Comparison of ENCODE assay signal across 22 cellular contexts in genomic region chr3:193851416-193851815, GRCh38.
DNase-seq lines count a peak whose midpoint lies in the region; ATAC-seq, FAIRE-seq and TF ChIP-seq lines count a peak whose summit lies in the region.
"Had no signal": no experiment of that assay in that cellular context is flagged by ENCODE, and none has a peak within 500 bp of the region (broad histone marks: within the 10 kb centered on the region; RNA-seq: fewer than 3 reads in every experiment).

No MANE protein-coding gene starts in this region.

- no peak overlapping the region for H3K27ac Mint-ChIP-seq in activated T-cell treated with anti-CD3 and anti-CD28 coated beads, Interleukin-2, amount 50 U/mL, for 24 hours
- H3K27ac Mint-ChIP-seq: activated CD4-positive, alpha-beta T cell treated with anti-CD3 and anti-CD28 coated beads, Interleukin-2, amount 10 ng/mL, durations not matched to agents 7 days and 5 days; activated naive CD8-positive, alpha-beta T cell treated with anti-CD3 and anti-CD28 coated beads, Interleukin-2, amount 50 U/mL, for 24 hours; naive thymus-derived CD8-positive, alpha-beta T cell had no signal

- H3K36me3 ChIP-seq in left ventricle myocardium inferior: no peaks in the 10 kb centered on the region
- no peaks in the 10 kb centered on the region for H3K36me3 ChIP-seq in prostate gland
- H3K36me3 ChIP-seq: right lobe of liver had no signal

- intact Hi-C loops in left ventricle myocardium inferior (cut with micrococcal nuclease) (no loop called here), prostate gland (cut with DNase I) (no loop called here)

- no peak for ATAC-seq in HG03175 (IDR thresholded peaks at IDR 0.05; ENCODE audit: unreplicated experiment)
- ATAC-seq: activated naive CD8-positive, alpha-beta T cell treated with anti-CD3 and anti-CD28 coated beads, Interleukin-2, amount 50 U/mL, for 24 hours; activated T-cell treated with anti-CD3 and anti-CD28 coated beads, Interleukin-2, amount 50 U/mL, for 4 hours; naive thymus-derived CD8-positive, alpha-beta T cell had no signal

- H3K4me1 Mint-ChIP-seq in activated T-cell treated with anti-CD3 and anti-CD28 coated beads, Interleukin-2, amount 50 U/mL, for 24 hours (ENCODE audit: low read depth): no peaks in the 10 kb centered on the region
- H3K4me1 Mint-ChIP-seq: activated CD4-positive, alpha-beta T cell treated with anti-CD3 and anti-CD28 coated beads, Interleukin-2, amount 10 ng/mL, durations not matched to agents 7 days and 5 days; activated naive CD8-positive, alpha-beta T cell treated with anti-CD3 and anti-CD28 coated beads, Interleukin-2, amount 50 U/mL, for 24 hours; naive thymus-derived CD8-positive, alpha-beta T cell had no signal

- H3K4me1 ChIP-seq in left ventricle myocardium inferior (peaks cover 30% of the 10 kb centered on the region), prostate gland (replicated peaks) (peaks cover 12% of the 10 kb centered on the region)
- H3K4me1 ChIP-seq: right lobe of liver had no signal

- TF ChIP-seq POLR2A in prostate gland (IDR thresholded peaks at IDR 0.05) (no peak), GM12891 (IDR thresholded peaks at IDR 0.05; ENCODE audit: low read depth, low read length) (no peak)

- TF ChIP-seq CTCF in left ventricle myocardium inferior (IDR thresholded peaks at IDR 0.05; ENCODE audit: borderline replicate concordance): no peak
- TF ChIP-seq CTCF in prostate gland (IDR thresholded peaks at IDR 0.05): no peak

- H3K4me3 ChIP-seq in left ventricle myocardium inferior (no peak overlapping the region), prostate gland (no peak overlapping the region)
- H3K4me3 ChIP-seq: right lobe of liver had no signal

- 28% methylated on average over 3 of the region's 3 CpGs for WGBS in prostate gland

- no peaks in the 10 kb centered on the region for H3K36me3 Mint-ChIP-seq in activated T-cell treated with anti-CD3 and anti-CD28 coated beads, Interleukin-2, amount 50 U/mL, for 24 hours (ENCODE audit: low read depth)
- H3K36me3 Mint-ChIP-seq: naive thymus-derived CD8-positive, alpha-beta T cell had no signal

- DNase-seq in ELF-1 (ENCODE audit: low read depth, low spot score): peak; percentile 84
- peak; percentile 15 for DNase-seq in astrocyte of the hippocampus (ENCODE audit: low read depth, low spot score)
- DNase-seq in left ventricle myocardium inferior: no peak
- peak; percentile 36 for DNase-seq in prostate gland (ENCODE audit: low spot score)
- DNase-seq in GM12891 (ENCODE audit: insufficient read length, low spot score): no peak
- no peak for DNase-seq in activated T-cell treated with anti-CD3 and anti-CD28 coated beads, Interleukin-2, amount 50 U/mL, for 24 hours
- no peak for DNase-seq in activated CD8-positive, alpha-beta memory T cell treated with anti-CD3 and anti-CD28 coated beads for 24 hours
- DNase-seq: activated CD4-positive, alpha-beta T cell treated with anti-CD3 and anti-CD28 coated beads, Interleukin-2, amount 10 ng/mL, durations not matched to agents 7 days and 5 days; activated naive CD8-positive, alpha-beta T cell treated with anti-CD3 and anti-CD28 coated beads, Interleukin-2, amount 50 U/mL, for 24 hours; activated T-cell treated with anti-CD3 and anti-CD28 coated beads, Interleukin-2, amount 50 U/mL, for 4 hours; AML-193; cerebellar nuclear complex; DMS53; erythroblast; left cardiac atrium; naive thymus-derived CD8-positive, alpha-beta T cell; right lobe of liver; stimulated activated CD4-positive, alpha-beta T cell treated with anti-CD3 and anti-CD28 coated beads, Interleukin-4, amount 100 ng/mL, for 24 hours had no signal

- H3K27me3 Mint-ChIP-seq in activated T-cell treated with anti-CD3 and anti-CD28 coated beads, Interleukin-2, amount 50 U/mL, for 24 hours: peaks cover 11% of the 10 kb centered on the region

- H3K27me3 ChIP-seq in left ventricle myocardium inferior (ENCODE audit: low read depth) (no peaks in the 10 kb centered on the region), prostate gland (replicated peaks; ENCODE audit: insufficient read depth) (no peaks in the 10 kb centered on the region)
- H3K27me3 ChIP-seq: right lobe of liver had no signal

- peak overlapping the region; percentile 58 for H3K27ac ChIP-seq in left ventricle myocardium inferior (replicated peaks)
- H3K27ac ChIP-seq in prostate gland: peak overlapping the region; percentile 66 to 68
- H3K27ac ChIP-seq: KMS-11, right lobe of liver had no signal

- FAIRE-seq in GM12891 (lab: Jason Lieb, UNC): no peak
- FAIRE-seq: H54, urothelium cell line had no signal

- no peaks in the 10 kb centered on the region for H3K9me3 Mint-ChIP-seq in activated T-cell treated with anti-CD3 and anti-CD28 coated beads, Interleukin-2, amount 50 U/mL, for 24 hours
- H3K9me3 Mint-ChIP-seq: activated naive CD8-positive, alpha-beta T cell treated with anti-CD3 and anti-CD28 coated beads, Interleukin-2, amount 50 U/mL, for 24 hours; activated T-cell treated with anti-CD3 and anti-CD28 coated beads, Interleukin-2, amount 50 U/mL, for 4 hours had no signal

- H3K9me3 ChIP-seq in left ventricle myocardium inferior (replicated peaks) (no peaks in the 10 kb centered on the region), prostate gland (no peaks in the 10 kb centered on the region)
- H3K9me3 ChIP-seq: right lobe of liver had no signal

- no peak overlapping the region for H3K4me3 Mint-ChIP-seq in activated T-cell treated with anti-CD3 and anti-CD28 coated beads, Interleukin-2, amount 50 U/mL, for 24 hours
- H3K4me3 Mint-ChIP-seq: activated CD4-positive, alpha-beta T cell treated with anti-CD3 and anti-CD28 coated beads, Interleukin-2, amount 10 ng/mL, durations not matched to agents 7 days and 5 days; activated naive CD8-positive, alpha-beta T cell treated with anti-CD3 and anti-CD28 coated beads, Interleukin-2, amount 50 U/mL, for 24 hours; activated T-cell treated with anti-CD3 and anti-CD28 coated beads, Interleukin-2, amount 50 U/mL, for 4 hours; naive thymus-derived CD8-positive, alpha-beta T cell had no signal

TF ChIP-seq in GM12891, 5 proteins besides CTCF, POLR2A, EP300 and RAD21:
- TF ChIP-seq POU2F2 (IDR thresholded peaks at IDR 0.05; ENCODE audit: low read depth, low read length) (no peak), PAX5 (IDR thresholded peaks at IDR 0.05; ENCODE audit: insufficient read depth, low read length, severe bottlenecking) (no peak), TAF1 (IDR thresholded peaks at IDR 0.05; ENCODE audit: low read depth, low read length) (no peak), POLR2AphosphoS5 (IDR thresholded peaks at IDR 0.05; ENCODE audit: low read depth, low read length) (no peak), SPI1 (IDR thresholded peaks at IDR 0.05; ENCODE audit: low read depth, low read length) (no peak)

Comparison
In these comparisons a context has a peak if more than half of its experiments do, and no peak if none do; other contexts are left out.
1. DNase-seq: peak in ELF-1 (single experiment), astrocyte of the hippocampus (single experiment) and prostate gland (single experiment); none in left ventricle myocardium inferior (single experiment), GM12891 (single experiment), activated T-cell treated with anti-CD3 and anti-CD28 coated beads, Interleukin-2, amount 50 U/mL, for 24 hours (single experiment) and activated CD8-positive, alpha-beta memory T cell treated with anti-CD3 and anti-CD28 coated beads for 24 hours (single experiment).